8 cellular contexts compared by ENCODE assay signal in the genomic region with DNA sequence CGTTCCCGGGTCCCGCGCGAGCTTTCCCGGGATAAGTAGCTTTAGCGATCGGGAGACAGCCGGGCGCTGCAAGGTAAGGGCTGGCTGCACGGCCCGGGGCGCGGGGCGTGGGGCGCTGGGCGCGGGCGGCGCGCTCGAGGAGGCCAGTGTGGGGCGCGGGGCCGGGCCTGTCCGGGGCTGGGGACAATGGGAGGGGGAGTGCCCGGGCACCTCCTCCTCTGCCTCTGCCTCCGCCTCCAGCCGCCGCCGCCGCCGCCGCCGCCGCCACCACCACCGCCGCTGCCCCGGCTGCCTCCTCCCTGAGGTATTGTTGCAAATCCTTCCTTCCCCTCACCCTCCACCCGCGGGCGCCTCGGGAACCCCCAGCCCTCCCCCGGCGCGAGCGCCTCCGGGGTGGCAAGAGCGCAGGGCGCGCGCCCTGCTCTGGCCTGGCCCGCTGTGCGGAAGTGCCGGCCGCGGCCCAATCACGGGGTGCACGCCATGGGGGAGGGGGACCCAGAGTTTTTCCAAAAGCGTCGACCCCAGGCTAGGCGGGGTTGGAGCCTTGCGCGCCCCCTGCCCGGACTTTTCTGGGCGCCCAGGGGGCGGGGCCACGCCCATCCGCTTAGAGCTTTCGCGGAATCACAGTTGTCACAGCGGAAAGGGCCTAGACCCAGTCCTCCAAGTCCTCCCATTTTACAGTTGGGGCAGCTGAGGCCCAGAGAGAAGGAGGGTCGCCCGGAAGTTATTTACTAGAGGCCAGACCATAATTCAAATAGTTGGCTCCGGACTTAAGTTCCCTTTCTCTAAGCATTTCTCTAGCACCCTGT. TPM values are rescaled to one million over a fixed set of nuclear protein-coding genes. Genes with fewer than 3 reads are reported as not detected.
A peak's percentile ranks its signal among the peaks of the same experiment; 100 is the strongest.
DNase-seq lines count a peak whose midpoint lies in the region; ATAC-seq and TF ChIP-seq lines count a peak whose summit lies in the region.

A gene with protein sequence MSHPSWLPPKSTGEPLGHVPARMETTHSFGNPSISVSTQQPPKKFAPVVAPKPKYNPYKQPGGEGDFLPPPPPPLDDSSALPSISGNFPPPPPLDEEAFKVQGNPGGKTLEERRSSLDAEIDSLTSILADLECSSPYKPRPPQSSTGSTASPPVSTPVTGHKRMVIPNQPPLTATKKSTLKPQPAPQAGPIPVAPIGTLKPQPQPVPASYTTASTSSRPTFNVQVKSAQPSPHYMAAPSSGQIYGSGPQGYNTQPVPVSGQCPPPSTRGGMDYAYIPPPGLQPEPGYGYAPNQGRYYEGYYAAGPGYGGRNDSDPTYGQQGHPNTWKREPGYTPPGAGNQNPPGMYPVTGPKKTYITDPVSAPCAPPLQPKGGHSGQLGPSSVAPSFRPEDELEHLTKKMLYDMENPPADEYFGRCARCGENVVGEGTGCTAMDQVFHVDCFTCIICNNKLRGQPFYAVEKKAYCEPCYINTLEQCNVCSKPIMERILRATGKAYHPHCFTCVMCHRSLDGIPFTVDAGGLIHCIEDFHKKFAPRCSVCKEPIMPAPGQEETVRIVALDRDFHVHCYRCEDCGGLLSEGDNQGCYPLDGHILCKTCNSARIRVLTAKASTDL (plus strand): TSS at position 209 of the 809 bp plus-strand sequence. CDS start 251,964 bp downstream, outside the sequence.

- DNase-seq in NCI-H1417 (lab: John Stamatoyannopoulos, UW) (peak in 2 of 3 experiments; percentile 78 to 81), NCI-H1417 treated with DMSO at 0.1 percent for 48 hours (lab: John Stamatoyannopoulos, UW) (no peak), NCI-H2196 (lab: John Stamatoyannopoulos, UW; ENCODE audit: unreplicated experiment) (peak; percentile 86), dermis microvascular lymphatic vessel endothelial cell (ENCODE audit: low read depth in 2 of 2) (peak; percentile 14 to 71), right lobe of liver (peak; percentile 84 to 92 (median 88))
- peak; percentile 84 to 87 for DNase-seq in activated CD4-positive, alpha-beta T cell treated with anti-CD3 and anti-CD28 coated beads, Interleukin-2, amount 50 U/mL, for 4 hours
- peak; percentile 75 for DNase-seq in stimulated activated CD4-positive, alpha-beta T cell treated with anti-CD3 and anti-CD28 coated beads, Interleukin-4, amount 100 ng/mL, for 24 hours

- H3K27ac ChIP-seq in right lobe of liver = peak within 1 kb of the TSS; percentile 98 to 100 (median 98)

- TF ChIP-seq POLR2A in right lobe of liver (IDR thresholded peaks at IDR 0.05) = peak; percentile 76

- 2% methylated on average over 10 of the region's 75 CpGs for WGBS in right lobe of liver (ENCODE audit: insufficient coverage, low coverage, low lambda C conversion rate, missing lambda C conversion rate)

- H3K36me3 ChIP-seq in right lobe of liver = no peaks in the 10 kb centered on the region

- H3K4me1 ChIP-seq in right lobe of liver = peaks cover 0 to 48% (median 14%) of the 10 kb centered on the region in 4 donors

- no peaks in the 10 kb centered on the region for H3K27me3 ChIP-seq in right lobe of liver

- intact Hi-C loops in right lobe of liver (cut with DNase I) = no loop called here

- no peak for TF ChIP-seq CTCF in right lobe of liver (IDR thresholded peaks at IDR 0.05)

- no peaks in the 10 kb centered on the region for H3K9me3 ChIP-seq in right lobe of liver

- H3K4me3 ChIP-seq in right lobe of liver = peak within 1 kb of the TSS; percentile 58 to 77 (median 59)

- ATAC-seq in HG02623 (IDR thresholded peaks at IDR 0.05; ENCODE audit: unreplicated experiment) (peak; percentile 71), right lobe of liver (peak; percentile 68 to 92 (median 83))

RNA-seq across cellular contexts. Expression of the gene that starts here (rescaled TPM):
- total RNA-seq in dermis microvascular lymphatic vessel endothelial cell (23.1 and 35.4 TPM in 2 replicates), right lobe of liver (10 to 100 TPM; 41.5 to 90.5 (median 69.5) TPM)
